34 cellular contexts compared by ENCODE assay signal in the genomic region with DNA sequence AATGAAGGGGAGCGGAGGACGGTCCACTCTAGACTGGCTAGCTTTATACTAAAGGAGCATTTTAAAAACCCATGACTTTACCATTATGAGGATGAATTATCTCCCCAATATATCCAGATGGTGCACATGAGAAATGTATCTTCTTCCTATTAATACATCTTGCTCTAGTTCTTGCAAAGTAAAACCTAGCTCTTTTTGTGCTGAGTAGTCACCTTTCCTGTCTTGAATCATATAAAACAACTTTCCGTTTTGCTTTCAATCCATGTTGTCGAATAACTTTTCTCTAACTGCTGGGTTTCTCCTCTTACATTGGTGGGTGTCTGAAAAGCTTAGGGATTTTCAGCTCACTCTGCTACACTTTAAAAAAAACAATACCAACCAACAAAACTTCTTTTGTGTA.
"Had no signal": no experiment of that assay in that cellular context is flagged by ENCODE, and none has a peak within 500 bp of the region (broad histone marks: within the 10 kb centered on the region; RNA-seq: fewer than 3 reads in every experiment).

No MANE protein-coding gene starts in this region.

- H3K27me3 ChIP-seq: adrenal gland, body of pancreas, brain microvascular endothelial cell, breast epithelium had no signal

- ATAC-seq: activated CD8-positive, alpha-beta T cell treated with anti-CD3 and anti-CD28 coated beads for 36 hours; activated naive CD4-positive, alpha-beta T cell treated with anti-CD3 and anti-CD28 coated beads, Interleukin-2, amount 50 U/mL, for 72 hours; activated T-cell treated with anti-CD3 and anti-CD28 coated beads, Interleukin-2, amount 50 U/mL, for 4 hours; activated T-cell treated with anti-CD3 and anti-CD28 coated beads, Interleukin-2, amount 50 U/mL, for 72 hours; activated T-helper 17 cell treated with anti-CD3 and anti-CD28 coated beads, Interleukin-2, amount 50 U/mL, for 72 hours; body of pancreas had no signal

- H3K4me3 ChIP-seq: adrenal gland, body of pancreas, breast epithelium had no signal

- H3K4me1 ChIP-seq: adrenal gland, body of pancreas, breast epithelium had no signal

- H3K36me3 ChIP-seq: adrenal gland, brain microvascular endothelial cell, breast epithelium had no signal

- FAIRE-seq: astrocyte, colon, TTC549 had no signal

- H3K9me3 ChIP-seq: adrenal gland, body of pancreas, breast epithelium had no signal

- DNase-seq: activated B cell treated with CpG ODN at 0.5 μM for 24 hours; activated CD4-positive, alpha-beta memory T cell treated with anti-CD3 and anti-CD28 coated beads for 36 hours; activated CD4-positive, alpha-beta T cell treated with anti-CD3 and anti-CD28 coated beads for 4 hours; activated CD4-positive, alpha-beta T cell treated with anti-CD3 and anti-CD28 coated beads, Interleukin-2, amount 10 ng/mL, durations not matched to agents 24 days and 14 days; activated CD4-positive, alpha-beta T cell treated with anti-CD3 and anti-CD28 coated beads, Interleukin-2, amount 50 U/mL, for 1 hour; activated CD4-positive, alpha-beta T cell treated with anti-CD3 and anti-CD28 coated beads, Interleukin-2, amount 50 U/mL, for 4 hours; activated CD4-positive, CD25-positive, alpha-beta regulatory T cell treated with anti-CD3 and anti-CD28 coated beads, Interleukin-2, amount 50 U/mL, for 72 hours; activated CD8-positive, alpha-beta memory T cell treated with anti-CD3 and anti-CD28 coated beads, Interleukin-2, amount 50 U/mL, for 4 hours; activated CD8-positive, alpha-beta T cell treated with anti-CD3 and anti-CD28 coated beads for 36 hours; activated effector memory CD4-positive, alpha-beta T cell treated with anti-CD3 and anti-CD28 coated beads, Interleukin-2, amount 50 U/mL, for 16 hours; activated gamma-delta T cell treated with Interleukin-2 at 50 U/mL for 16 hours; activated naive CD4-positive, alpha-beta T cell; activated naive CD4-positive, alpha-beta T cell treated with anti-CD3 and anti-CD28 coated beads for 36 hours; activated naive CD4-positive, alpha-beta T cell treated with anti-CD3 and anti-CD28 coated beads, Interleukin-2, amount 50 U/mL, for 16 hours; activated naive CD8-positive, alpha-beta T cell treated with anti-CD3 and anti-CD28 coated beads for 36 hours; activated T-cell treated with anti-CD3 and anti-CD28 coated beads for 4 hours; activated T-cell treated with anti-CD3 and anti-CD28 coated beads, Interleukin-2, amount 50 U/mL, for 1 hour; activated T-cell treated with anti-CD3 and anti-CD28 coated beads, Interleukin-2, amount 50 U/mL, for 4 hours; activated T-cell treated with anti-CD3 and anti-CD28 coated beads, Interleukin-2, amount 50 U/mL, for 72 hours; adrenal gland; amniotic stem cell; aorta; body of pancreas; brain microvascular endothelial cell; central memory CD4-positive, alpha-beta T cell; T-helper 2 cell; T-helper 9 cell had no signal

- H3K27ac ChIP-seq: adrenal gland, body of pancreas, brain microvascular endothelial cell, breast epithelium, VCaP had no signal
